ENCODE assay signal across 31 cellular contexts in genomic region chr1:246004281-246004680, GRCh38.
DNase-seq lines count a peak whose midpoint lies in the region; ATAC-seq and TF ChIP-seq lines count a peak whose summit lies in the region.
"Had no signal": no experiment of that assay in that cellular context is flagged by ENCODE, and none has a peak within 500 bp of the region (broad histone marks: within the 10 kb centered on the region; RNA-seq: fewer than 3 reads in every experiment).

No MANE protein-coding gene starts in this region.

- no peaks in the 10 kb centered on the region for H3K9me3 ChIP-seq in smooth muscle cell (replicated peaks; ENCODE audit: low read depth)
- H3K9me3 ChIP-seq: esophagus squamous epithelium, gastrocnemius medialis, HAP-1, right lobe of liver, upper lobe of right lung had no signal

- ATAC-seq in GM18517 (IDR thresholded peaks at IDR 0.05; ENCODE audit: unreplicated experiment), result no peak
- ATAC-seq: gastrocnemius medialis; HepG2; stimulated activated effector memory CD8-positive, alpha-beta T cell treated with anti-CD3 and anti-CD28 coated beads, Interleukin-12 subunit alpha, Interleukin-12 subunit beta, amount 100 ng/mL, for 72 hours; upper lobe of right lung had no signal

- peak overlapping the region; percentile 64 for H3K4me2 ChIP-seq in smooth muscle cell
- H3K4me2 ChIP-seq: hepatocyte, neural progenitor cell had no signal

- no peak for TF ChIP-seq CTCF in smooth muscle cell (IDR thresholded peaks at IDR 0.05; ENCODE audit: borderline replicate concordance, insufficient read depth, poor library complexity, severe bottlenecking)

- H3K36me3 ChIP-seq in smooth muscle cell (ENCODE audit: low read depth), result no peaks in the 10 kb centered on the region
- H3K36me3 ChIP-seq: esophagus squamous epithelium, gastrocnemius medialis, HAP-1, neural progenitor cell, right lobe of liver, upper lobe of right lung had no signal

- peaks cover 33% of the 10 kb centered on the region for H3F3A ChIP-seq in smooth muscle cell (ENCODE audit: low read depth)

- H3K4me3 ChIP-seq in smooth muscle cell, result no peak overlapping the region
- H3K4me3 ChIP-seq: esophagus squamous epithelium, gastrocnemius medialis, HAP-1, hepatocyte, neural progenitor cell, right lobe of liver, upper lobe of right lung had no signal

- no peaks in the 10 kb centered on the region for H3K27me3 ChIP-seq in smooth muscle cell (ENCODE audit: low read depth)
- H3K27me3 ChIP-seq: esophagus squamous epithelium, gastrocnemius medialis, hepatocyte, neural progenitor cell, right lobe of liver, upper lobe of right lung had no signal

- DNase-seq in NCI-H2107 treated with DMSO at 0.1 percent for 48 hours (lab: John Stamatoyannopoulos, UW; ENCODE audit: unreplicated experiment), result peak; percentile 18
- no peak for DNase-seq in NCI-H2107 (lab: John Stamatoyannopoulos, UW)
- DNase-seq in SW480 (ENCODE audit: low spot score), result peak; percentile 95
- DNase-seq in kidney tubule cell (ENCODE audit: low spot score), result peak; percentile 82
- no peak for DNase-seq in smooth muscle cell (lab: John Stamatoyannopoulos, UW; ENCODE audit: unreplicated experiment)
- no peak for DNase-seq in stimulated activated CD4-positive, alpha-beta T cell treated with anti-CD3 and anti-CD28 coated beads, Interleukin-1b, Interleukin-23, amount 100 ng/mL, for 48 hours
- DNase-seq in mesenteric fat pad (ENCODE audit: low spot score), result no peak
- DNase-seq: 8988T; activated gamma-delta T cell treated with Interleukin-2 at 50 U/mL for 16 hours; activated naive CD8-positive, alpha-beta T cell treated with anti-CD3 and anti-CD28 coated beads, Interleukin-2, amount 10 ng/mL, durations not matched to agents 7 days and 5 days; activated T-cell treated with anti-CD3 and anti-CD28 coated beads, Interleukin-2, amount 50 U/mL, for 48 hours; central memory CD4-positive, alpha-beta T cell; COR-L47; DMS53; esophagus squamous epithelium; gastrocnemius medialis; Karpas-422; left cardiac atrium; NCI-H1436 treated with DMSO at 0.1 percent for 48 hours; NCI-H2081 treated with DMSO at 0.1 percent for 48 hours; NCI-H82; right lobe of liver; RPMI8226; upper lobe of right lung had no signal

- H4K20me1 ChIP-seq in smooth muscle cell (ENCODE audit: low read depth), result no peaks in the 10 kb centered on the region

- whole genome bisulfite sequencing in smooth muscle cell (ENCODE audit: low lambda C conversion rate), result 39% methylated on average over 3 of the region's 3 CpGs

- H3K4me1 ChIP-seq in smooth muscle cell (ENCODE audit: low read depth), result no peaks in the 10 kb centered on the region
- H3K4me1 ChIP-seq: HAP-1, neural progenitor cell, right lobe of liver, upper lobe of right lung had no signal

- peak overlapping the region; percentile 77 for H3K27ac ChIP-seq in smooth muscle cell (ENCODE audit: low read depth)
- H3K27ac ChIP-seq: C4-2B, esophagus squamous epithelium, gastrocnemius medialis, hepatocyte, neural progenitor cell, right lobe of liver, upper lobe of right lung had no signal

- no peak overlapping the region for H3K9ac ChIP-seq in smooth muscle cell (ENCODE audit: low read depth)
- H3K9ac ChIP-seq: neural progenitor cell had no signal

- peaks cover 10% of the 10 kb centered on the region for H3K79me2 ChIP-seq in smooth muscle cell (ENCODE audit: low read depth)
- H3K79me2 ChIP-seq: hepatocyte had no signal

- no peak overlapping the region for H2AFZ ChIP-seq in smooth muscle cell (ENCODE audit: low read depth)
- H2AFZ ChIP-seq: hepatocyte, neural progenitor cell had no signal

Comparison
In these comparisons a context has a peak if more than half of its experiments do, and no peak if none do; other contexts are left out.
1. DNase-seq: peak in NCI-H2107 treated with DMSO at 0.1 percent for 48 hours (single experiment), SW480 (single experiment) and kidney tubule cell (single experiment); none in NCI-H2107 (single experiment), smooth muscle cell (single experiment), stimulated activated CD4-positive, alpha-beta T cell treated with anti-CD3 and anti-CD28 coated beads, Interleukin-1b, Interleukin-23, amount 100 ng/mL, for 48 hours (single experiment) and mesenteric fat pad (single experiment).